In genomic region chrX:51894697-51895336, GRCh38 we compare ENCODE assay signal across 8 cellular contexts. TPM values are rescaled to one million over a fixed set of nuclear protein-coding genes. Genes with fewer than 3 reads are reported as not detected.
A peak's percentile ranks its signal among the peaks of the same experiment; 100 is the strongest.
DNase-seq lines count a peak whose midpoint lies in the region; ATAC-seq, FAIRE-seq and TF ChIP-seq lines count a peak whose summit lies in the region.

No MANE protein-coding gene starts in this region.

- H3K9me3 ChIP-seq in Loucy (ENCODE audit: insufficient read depth, low read depth, low read length) (no peaks in the 10 kb centered on the region), kidney (ENCODE audit: control insufficient read depth in 1 of 2, low read length in 2 of 2) (no peaks in the 10 kb centered on the region)

- peaks cover 49% of the 10 kb centered on the region for H3K36me3 Mint-ChIP-seq in brain

- peak overlapping the region; percentile 19; the same call in 1 of the 2 replicates for H2AFZ ChIP-seq in Loucy (ENCODE audit: low read length)

- peaks cover 36% of the 10 kb centered on the region for H3K4me1 ChIP-seq in Loucy (ENCODE audit: insufficient read depth, low read length, poor library complexity, severe bottlenecking)
- peaks cover 0 to 4% of the 10 kb centered on the region in 2 donors for H3K4me1 ChIP-seq in kidney (ENCODE audit: control insufficient read depth in 1 of 2, insufficient read depth in 1 of 2, low read depth in 1 of 2, low read length in 2 of 2)

- peaks cover 25% of the 10 kb centered on the region for H4K20me1 ChIP-seq in Loucy (ENCODE audit: insufficient read depth, low read length, poor library complexity, severe bottlenecking)

- H3K27ac ChIP-seq in kidney (ENCODE audit: low read depth in 2 of 2, low read length in 2 of 2), result no peak overlapping the region

- ATAC-seq in GM21367 (IDR thresholded peaks at IDR 0.05; ENCODE audit: unreplicated experiment), result peak; percentile 67
- peak; percentile 73 for ATAC-seq in stimulated activated naive CD8-positive, alpha-beta T cell treated with anti-CD3 and anti-CD28 coated beads, Interleukin-15, amount 100 ng/mL, for 72 hours

- H3K4me1 Mint-ChIP-seq in brain, result peaks cover 62% of the 10 kb centered on the region
- peaks cover 24% of the 10 kb centered on the region for H3K4me1 Mint-ChIP-seq in stimulated activated naive CD8-positive, alpha-beta T cell treated with anti-CD3 and anti-CD28 coated beads, Interleukin-15, amount 100 ng/mL, for 72 hours

- peak overlapping the region; percentile 97 for H3K4me3 ChIP-seq in Loucy (ENCODE audit: low read length, poor library complexity, severe bottlenecking)
- peak overlapping the region; percentile 79 to 80 for H3K4me3 ChIP-seq in kidney (ENCODE audit: low read length in 2 of 2)

- H3K9ac ChIP-seq in Loucy (ENCODE audit: low read depth, low read length, poor library complexity, severe bottlenecking) (peak overlapping the region; percentile 98), kidney (ENCODE audit: low read length in 2 of 2) (peak overlapping the region; percentile 32 to 77)

- H3K27me3 ChIP-seq in Loucy (ENCODE audit: insufficient read depth, low read length, poor library complexity, severe bottlenecking), result no peaks in the 10 kb centered on the region

- peaks cover 0 to 18% (median 0%) of the 10 kb centered on the region in 5 experiments for H3K9me3 Mint-ChIP-seq in brain
- H3K9me3 Mint-ChIP-seq in stimulated activated naive CD8-positive, alpha-beta T cell treated with anti-CD3 and anti-CD28 coated beads, Interleukin-15, amount 100 ng/mL, for 72 hours, result no peaks in the 10 kb centered on the region

- H3K79me2 ChIP-seq in Loucy (ENCODE audit: insufficient read depth, low read length), result peaks cover 50% of the 10 kb centered on the region

- TF ChIP-seq CTCF in Loucy (conservative IDR thresholded peaks at IDR 0.05; ENCODE audit: low read length) (no peak), brain (conservative IDR thresholded peaks at IDR 0.05) (no peak), kidney (IDR thresholded peaks at IDR 0.05; ENCODE audit: borderline replicate concordance, extremely low read depth, insufficient read depth) (no peak)

- H3F3A ChIP-seq in Loucy (ENCODE audit: low read depth), result no peaks in the 10 kb centered on the region

- H3K9me2 ChIP-seq in Loucy (replicated peaks; ENCODE audit: low read depth, low read length), result no peaks in the 10 kb centered on the region

- peaks cover 33% of the 10 kb centered on the region; the same call in 1 of the 2 replicates for H3K36me3 ChIP-seq in Loucy (ENCODE audit: insufficient read depth, low read length)
- peaks cover 0 to 3% of the 10 kb centered on the region in 2 donors for H3K36me3 ChIP-seq in kidney (ENCODE audit: control insufficient read depth in 1 of 2, insufficient read depth in 2 of 2, low read length in 2 of 2)

- H3K4me2 ChIP-seq in Loucy (ENCODE audit: low read depth, low read length, poor library complexity, severe bottlenecking), result peak overlapping the region; percentile 93

- H3K27ac Mint-ChIP-seq in brain, result peak overlapping the region; percentile 97 to 99 (median 98)
- H3K27ac Mint-ChIP-seq in stimulated activated naive CD8-positive, alpha-beta T cell treated with anti-CD3 and anti-CD28 coated beads, Interleukin-15, amount 100 ng/mL, for 72 hours, result peak overlapping the region; percentile 97

- peak overlapping the region; percentile 88 to 98 (median 94) for H3K4me3 Mint-ChIP-seq in brain
- H3K4me3 Mint-ChIP-seq in stimulated activated naive CD8-positive, alpha-beta T cell treated with anti-CD3 and anti-CD28 coated beads, Interleukin-15, amount 100 ng/mL, for 72 hours, result peak overlapping the region; percentile 95 to 99

- intact Hi-C loops in kidney (cut with DNase I), result no loop called here

- H3K27me3 Mint-ChIP-seq in brain, result peaks cover 10% of the 10 kb centered on the region
- no peaks in the 10 kb centered on the region for H3K27me3 Mint-ChIP-seq in stimulated activated naive CD8-positive, alpha-beta T cell treated with anti-CD3 and anti-CD28 coated beads, Interleukin-15, amount 100 ng/mL, for 72 hours

- DNase-seq in GM03348 (ENCODE audit: low spot score) (peak; percentile 40), kidney (no peak), T-helper 9 cell (no peak), germinal center (ENCODE audit: low spot score) (no peak)
- peak; percentile 22 to 58 for DNase-seq in stimulated activated naive CD8-positive, alpha-beta T cell treated with anti-CD3 and anti-CD28 coated beads, Interleukin-15, amount 100 ng/mL, for 72 hours

- FAIRE-seq in kidney (lab: Jason Lieb, UNC), result no peak

RNA-seq across cellular contexts. Expression of gene MAGED1, which starts 1.4 kb away (rescaled TPM):
- polyA plus RNA-seq in brain (ENCODE audit: insufficient read depth, low read depth, low replicate concordance) (250 TPM), kidney (ENCODE audit: insufficient read depth, low read depth, low replicate concordance) (104 TPM)
- 104 TPM for total RNA-seq in kidney

Comparison
In these comparisons a context has a peak if more than half of its experiments do, and no peak if none do; other contexts are left out.
1. DNase-seq: peak in GM03348 (single experiment) and stimulated activated naive CD8-positive, alpha-beta T cell treated with anti-CD3 and anti-CD28 coated beads, Interleukin-15, amount 100 ng/mL, for 72 hours (2 of 2); none in kidney (single experiment), T-helper 9 cell (single experiment) and germinal center (single experiment).